In genomic region chr11:16632295-16633200, GRCh38 we compare ENCODE assay signal across 1 cellular context.
TF ChIP-seq lines count a peak whose summit lies in the region.

No MANE protein-coding gene starts in this region.

TF ChIP-seq in H1, 55 proteins besides CTCF, POLR2A, EP300 and RAD21 (continued from another document):
- TF ChIP-seq CHD7 (IDR thresholded peaks at IDR 0.05; ENCODE audit: insufficient replicate concordance, low read length) (no peak), NANOG (IDR thresholded peaks at IDR 0.05; ENCODE audit: insufficient read depth, low read depth, low read length, poor library complexity, severe bottlenecking) (no peak), NRF1 (IDR thresholded peaks at IDR 0.05; ENCODE audit: low read depth, low read length) (no peak), KDM1A (IDR thresholded peaks at IDR 0.05; ENCODE audit: borderline replicate concordance, low read length) (no peak), SP4 (IDR thresholded peaks at IDR 0.05; ENCODE audit: low read length) (no peak), SP1 (IDR thresholded peaks at IDR 0.05; ENCODE audit: low read depth, low read length) (no peak), PHF8 (conservative IDR thresholded peaks at IDR 0.05; ENCODE audit: low read depth, low read length) (no peak), CHD2 (IDR thresholded peaks at IDR 0.05; ENCODE audit: low read length) (no peak), RXRA (IDR thresholded peaks at IDR 0.05; ENCODE audit: insufficient read depth, low read depth, low read length) (no peak), CHD1 (IDR thresholded peaks at IDR 0.05; ENCODE audit: low read depth, low read length) (no peak), TCF12 (IDR thresholded peaks at IDR 0.05; ENCODE audit: low read depth, low read length) (no peak), KDM4A (IDR thresholded peaks at IDR 0.05; ENCODE audit: low read depth, low read length, severe bottlenecking) (no peak), RBBP5 (IDR thresholded peaks at IDR 0.05; ENCODE audit: borderline replicate concordance, low read depth, low read length) (no peak), HDAC6 (IDR thresholded peaks at IDR 0.05; ENCODE audit: low read depth, low read length) (no peak), GABPA (IDR thresholded peaks at IDR 0.05; ENCODE audit: borderline replicate concordance, insufficient read depth, low read length) (no peak), TBP (IDR thresholded peaks at IDR 0.05; ENCODE audit: low read depth, low read length) (no peak), BCL11A (IDR thresholded peaks at IDR 0.05; ENCODE audit: low read depth in 2 of 2, low read length in 2 of 2) (no peak)
